Comparison of ENCODE assay signal across 8 cellular contexts in genomic region chr19:12722566-12723382, GRCh38. TPM values are rescaled to one million over a fixed set of nuclear protein-coding genes. Genes with fewer than 3 reads are reported as not detected.
DNase-seq lines count a peak whose midpoint lies in the region; ATAC-seq and TF ChIP-seq lines count a peak whose summit lies in the region.

No MANE protein-coding gene starts in this region.

- H4K20me1 ChIP-seq in PC-3 (ENCODE audit: low read length), result peaks cover 19% of the 10 kb centered on the region; the same call in 1 of the 2 replicates

- H3K9me3 ChIP-seq in PC-3 (ENCODE audit: low read length) (no peaks in the 10 kb centered on the region), mucosa of rectum (ENCODE audit: control insufficient read depth in 2 of 2, low read length in 2 of 2) (no peaks in the 10 kb centered on the region)

- H3K4me2 ChIP-seq in PC-3 (ENCODE audit: low read length), result peak overlapping the region; percentile 94

- peak overlapping the region; percentile 97 for H3K27ac Mint-ChIP-seq in activated T-cell treated with anti-CD3 and anti-CD28 coated beads, Interleukin-2, amount 50 U/mL, for 24 hours

- H3K4me1 Mint-ChIP-seq in activated T-cell treated with anti-CD3 and anti-CD28 coated beads, Interleukin-2, amount 50 U/mL, for 24 hours (ENCODE audit: low read depth), result peaks cover 41% of the 10 kb centered on the region

- H2AFZ ChIP-seq in PC-3 (ENCODE audit: low read length), result peak overlapping the region; percentile 80

- H3F3A ChIP-seq in PC-3 (ENCODE audit: low read length, unreplicated experiment), result peaks cover 11% of the 10 kb centered on the region

- no peaks in the 10 kb centered on the region for H3K9me3 Mint-ChIP-seq in activated T-cell treated with anti-CD3 and anti-CD28 coated beads, Interleukin-2, amount 50 U/mL, for 24 hours

- no peaks in the 10 kb centered on the region for H3K9me2 ChIP-seq in PC-3 (replicated peaks; ENCODE audit: low read length)

- peaks cover 12% of the 10 kb centered on the region; the same call in 1 of the 2 replicates for H3K36me3 ChIP-seq in PC-3 (ENCODE audit: low read depth, low read length)
- peaks cover 5 to 6% of the 10 kb centered on the region in 2 donors for H3K36me3 ChIP-seq in mucosa of rectum (ENCODE audit: control insufficient read depth in 2 of 2, insufficient read depth in 2 of 2, low read length in 2 of 2)

- peak overlapping the region; percentile 68 for H3K27ac ChIP-seq in PC-3 (ENCODE audit: low read length)
- H3K27ac ChIP-seq in mucosa of rectum (ENCODE audit: low read depth in 2 of 2, low read length in 2 of 2), result peak overlapping the region; percentile 80 to 87

- H3K27me3 Mint-ChIP-seq in activated T-cell treated with anti-CD3 and anti-CD28 coated beads, Interleukin-2, amount 50 U/mL, for 24 hours, result no peaks in the 10 kb centered on the region

- BruUV-seq in PC-3 (replicated peaks; lab: Mats Ljungman, UMichigan), result TSS peak; percentile 98

- H3K27me3 ChIP-seq in PC-3 (ENCODE audit: low read length) (no peaks in the 10 kb centered on the region), mucosa of rectum (ENCODE audit: control insufficient read depth in 2 of 2, insufficient read depth in 2 of 2, low read length in 2 of 2) (no peaks in the 10 kb centered on the region)

- POLR2A ChIA-PET in PC-3 (lab: Charles Lee; ENCODE audit: unreplicated experiment), result interaction anchor here (0.6 kb wide), 3 partner anchors 27 to 464 kb away, joined by 3 read pairs; no protein-coding TSS in a partner anchor

- peak; percentile 76 for TF ChIP-seq POLR2A in erythroblast (IDR thresholded peaks at IDR 0.05; ENCODE audit: low read length)

- H3K36me3 Mint-ChIP-seq in activated T-cell treated with anti-CD3 and anti-CD28 coated beads, Interleukin-2, amount 50 U/mL, for 24 hours (ENCODE audit: low read depth), result peaks cover 71% of the 10 kb centered on the region

- H3K4me3 Mint-ChIP-seq in activated T-cell treated with anti-CD3 and anti-CD28 coated beads, Interleukin-2, amount 50 U/mL, for 24 hours, result peak overlapping the region; percentile 99

- peak overlapping the region; percentile 99 for H3K4me3 ChIP-seq in Jurkat, Clone E6-1 (ENCODE audit: low read length)
- H3K4me3 ChIP-seq in PC-3 (ENCODE audit: low read length), result peak overlapping the region; percentile 89
- H3K4me3 ChIP-seq in mucosa of rectum (ENCODE audit: low read length in 2 of 2), result peak overlapping the region; percentile 79 to 92

- intact Hi-C loops in PC-3 (cut with micrococcal nuclease), result loop anchor here (1.0 kb wide), 1 partner anchor 11 kb away; no protein-coding TSS in a partner anchor

- TF ChIP-seq CTCF in PC-3 (conservative IDR thresholded peaks at IDR 0.05; ENCODE audit: low read depth, low read length), result no peak

- H3K4me1 ChIP-seq in PC-3 (ENCODE audit: insufficient read depth, low read length) (peaks cover 37% of the 10 kb centered on the region), mucosa of rectum (ENCODE audit: control insufficient read depth in 2 of 2, insufficient read depth in 2 of 2, low read length in 2 of 2) (peaks cover 21 to 29% of the 10 kb centered on the region in 2 donors)

- peaks cover 63% of the 10 kb centered on the region for H3K79me2 ChIP-seq in PC-3 (ENCODE audit: low read length)

- CTCF ChIA-PET in PC-3 (lab: Charles Lee), result interaction anchor here (0.8 to 1.1 kb wide), 2 partner anchors 35 to 46 kb away, joined by 4 to 5 read pairs; no protein-coding TSS in a partner anchor

- H3K9ac ChIP-seq in PC-3 (ENCODE audit: low read length) (peak overlapping the region; percentile 87), mucosa of rectum (ENCODE audit: low read depth in 1 of 2, low read length in 2 of 2) (peak overlapping the region; percentile 78 to 79)

- DNase-seq in DMS 273 (lab: John Stamatoyannopoulos, UW; ENCODE audit: unreplicated experiment) (peak; percentile 100), PC-3 (peak; percentile 99), erythroblast (lab: John Stamatoyannopoulos, UW) (peak; percentile 99)
- peak; percentile 99 for DNase-seq in Jurkat, Clone E6-1 (ENCODE audit: low read depth, low spot score)
- peak; percentile 90 for DNase-seq in activated T-cell treated with anti-CD3 and anti-CD28 coated beads, Interleukin-2, amount 50 U/mL, for 24 hours
- peak; percentile 85 to 90 for DNase-seq in stimulated activated CD8-positive, alpha-beta memory T cell treated with anti-CD3 and anti-CD28 coated beads, Interleukin-4, amount 100 ng/mL, for 4 hours (ENCODE audit: low read depth in 2 of 2, low spot score in 1 of 2)

- ATAC-seq in GM21619 (IDR thresholded peaks at IDR 0.05; ENCODE audit: unreplicated experiment) (peak; percentile 72), PC-3 (peak; percentile 62)

RNA-seq across cellular contexts. Expression of gene TNPO2, which starts 1.0 kb away (rescaled TPM):
- 75.8 TPM for polyA plus RNA-seq in Jurkat, Clone E6-1 (2012; ENCODE audit: insufficient read depth, insufficient read length)
- total RNA-seq in PC-3 (2014; rRNA removed), result 50.6 and 73.3 TPM in 2 replicates

RNA-seq across cellular contexts. Expression of gene TRIR, which starts 11.7 kb away (rescaled TPM):
- 295 TPM for polyA plus RNA-seq in Jurkat, Clone E6-1 (2012; ENCODE audit: insufficient read depth, insufficient read length)
- 497 and 841 TPM in 2 replicates for total RNA-seq in PC-3 (2014; rRNA removed)

RNA-seq across cellular contexts. Expression of gene GET3, which starts 14.5 kb away (rescaled TPM):
- polyA plus RNA-seq in Jurkat, Clone E6-1 (2012; ENCODE audit: insufficient read depth, insufficient read length), result 155 TPM
- 251 and 264 TPM in 2 replicates for total RNA-seq in PC-3 (2014; rRNA removed)

RNA-seq across cellular contexts. Expression of gene FBXW9, which starts 26.3 kb away (rescaled TPM):
- polyA plus RNA-seq in Jurkat, Clone E6-1 (2012; ENCODE audit: insufficient read depth, insufficient read length), result 12.6 TPM
- 27.5 and 34.6 TPM in 2 replicates for total RNA-seq in PC-3 (2014; rRNA removed)

RNA-seq across cellular contexts. Expression of gene BEST2, which starts 28.8 kb away (rescaled TPM):
- not detected for polyA plus RNA-seq in Jurkat, Clone E6-1 (2012; ENCODE audit: insufficient read depth, insufficient read length)
- total RNA-seq in PC-3 (2014; rRNA removed), result 0.07 TPM in 1 of 2 replicates, not detected in the other

Comparison
In these comparisons a context has a peak if more than half of its experiments do, and no peak if none do; other contexts are left out.
1. Peak in every context shown above with its lines: DNase-seq, ATAC-seq, H3K4me3 ChIP-seq and H3K27ac ChIP-seq.